Comparison of ENCODE assay signal across 18 cellular contexts in genomic region chrX:77085372-77085771, GRCh38.
A peak's percentile ranks its signal among the peaks of the same experiment; 100 is the strongest.
DNase-seq lines count a peak whose midpoint lies in the region; ATAC-seq and TF ChIP-seq lines count a peak whose summit lies in the region.
"Had no signal": no experiment of that assay in that cellular context is flagged by ENCODE, and none has a peak within 500 bp of the region (broad histone marks: within the 10 kb centered on the region; RNA-seq: fewer than 3 reads in every experiment).

No MANE protein-coding gene starts in this region.

- no peaks in the 10 kb centered on the region; the same call in 1 of the 2 replicates for H3K27me3 Mint-ChIP-seq in WTC11 (ENCODE audit: low read depth)

- peaks cover 34% of the 10 kb centered on the region for H3K9me3 Mint-ChIP-seq in WTC11

- POLR2A ChIA-PET in WTC11 (lab: Charles Lee) = no interaction called here

- ATAC-seq in WTC11 = peak; percentile 69

- peaks cover 20% of the 10 kb centered on the region for H3K36me3 Mint-ChIP-seq in WTC11
- H3K36me3 Mint-ChIP-seq: CD4-positive, CD25-positive, alpha-beta regulatory T cell; CD8-positive, alpha-beta memory T cell had no signal

- no peaks in the 10 kb centered on the region; the same call in 1 of the 2 replicates for H3K4me1 Mint-ChIP-seq in WTC11
- H3K4me1 Mint-ChIP-seq: CD4-positive, CD25-positive, alpha-beta regulatory T cell; CD8-positive, alpha-beta memory T cell had no signal

- CTCF ChIA-PET in WTC11 (lab: Charles Lee) = no interaction called here

- DNase-seq in WTC11 (ENCODE audit: low spot score) (no peak), glomerular endothelial cell (ENCODE audit: extremely low read depth, low read depth, low spot score) (peak; percentile 20), kidney tubule cell (ENCODE audit: low spot score) (peak; percentile 31), pulmonary artery endothelial cell (ENCODE audit: low read depth, low spot score) (peak; percentile 36), NCI-H1092 (lab: John Stamatoyannopoulos, UW) (no peak), NCI-H526 treated with DMSO at 0.1 percent for 48 hours (lab: John Stamatoyannopoulos, UW) (no peak), A172 (ENCODE audit: low spot score) (no peak)
- DNase-seq: ACHN; BE2C; C1 segment of cervical spinal cord; CD4-positive, CD25-positive, alpha-beta regulatory T cell; CD8-positive, alpha-beta memory T cell; COR-L47; DMS 273 treated with DMSO at 0.1 percent for 48 hours; DMS53; DND-41; EL; HCEC 1CT had no signal

- TF ChIP-seq CTCF in WTC11 (IDR thresholded peaks at IDR 0.05) = no peak

- H3K27ac Mint-ChIP-seq in WTC11 = no peak overlapping the region
- H3K27ac Mint-ChIP-seq: CD4-positive, CD25-positive, alpha-beta regulatory T cell; CD8-positive, alpha-beta memory T cell had no signal

- H3K4me3 Mint-ChIP-seq in WTC11 = no peak overlapping the region
- H3K4me3 Mint-ChIP-seq: CD4-positive, CD25-positive, alpha-beta regulatory T cell; CD8-positive, alpha-beta memory T cell had no signal

TF ChIP-seq in WTC11, 78 proteins besides CTCF, POLR2A, EP300 and RAD21:
- TF ChIP-seq EMX1 (CRISPR knock-in tag; IDR thresholded peaks at IDR 0.05) = no peak
- TF ChIP-seq, protein P1, sequence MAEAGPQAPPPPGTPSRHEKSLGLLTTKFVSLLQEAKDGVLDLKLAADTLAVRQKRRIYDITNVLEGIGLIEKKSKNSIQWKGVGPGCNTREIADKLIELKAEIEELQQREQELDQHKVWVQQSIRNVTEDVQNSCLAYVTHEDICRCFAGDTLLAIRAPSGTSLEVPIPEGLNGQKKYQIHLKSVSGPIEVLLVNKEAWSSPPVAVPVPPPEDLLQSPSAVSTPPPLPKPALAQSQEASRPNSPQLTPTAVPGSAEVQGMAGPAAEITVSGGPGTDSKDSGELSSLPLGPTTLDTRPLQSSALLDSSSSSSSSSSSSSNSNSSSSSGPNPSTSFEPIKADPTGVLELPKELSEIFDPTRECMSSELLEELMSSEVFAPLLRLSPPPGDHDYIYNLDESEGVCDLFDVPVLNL (CRISPR knock-in tag; IDR thresholded peaks at IDR 0.05; ENCODE audit: borderline replicate concordance, low read depth) = no peak
- TF ChIP-seq, protein P2, sequence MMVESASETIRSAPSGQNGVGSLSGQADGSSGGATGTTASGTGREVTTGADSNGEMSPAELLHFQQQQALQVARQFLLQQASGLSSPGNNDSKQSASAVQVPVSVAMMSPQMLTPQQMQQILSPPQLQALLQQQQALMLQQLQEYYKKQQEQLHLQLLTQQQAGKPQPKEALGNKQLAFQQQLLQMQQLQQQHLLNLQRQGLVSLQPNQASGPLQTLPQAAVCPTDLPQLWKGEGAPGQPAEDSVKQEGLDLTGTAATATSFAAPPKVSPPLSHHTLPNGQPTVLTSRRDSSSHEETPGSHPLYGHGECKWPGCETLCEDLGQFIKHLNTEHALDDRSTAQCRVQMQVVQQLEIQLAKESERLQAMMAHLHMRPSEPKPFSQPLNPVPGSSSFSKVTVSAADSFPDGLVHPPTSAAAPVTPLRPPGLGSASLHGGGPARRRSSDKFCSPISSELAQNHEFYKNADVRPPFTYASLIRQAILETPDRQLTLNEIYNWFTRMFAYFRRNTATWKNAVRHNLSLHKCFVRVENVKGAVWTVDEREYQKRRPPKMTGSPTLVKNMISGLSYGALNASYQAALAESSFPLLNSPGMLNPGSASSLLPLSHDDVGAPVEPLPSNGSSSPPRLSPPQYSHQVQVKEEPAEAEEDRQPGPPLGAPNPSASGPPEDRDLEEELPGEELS (CRISPR knock-in tag; IDR thresholded peaks at IDR 0.05) = no peak

Comparison
In these comparisons a context has a peak if more than half of its experiments do, and no peak if none do; other contexts are left out.
1. DNase-seq: peak in glomerular endothelial cell (single experiment), kidney tubule cell (single experiment) and pulmonary artery endothelial cell (single experiment); none in WTC11 (single experiment), NCI-H1092 (single experiment), NCI-H526 treated with DMSO at 0.1 percent for 48 hours (single experiment) and A172 (single experiment).